ENCODE assay signal across 1 cellular context in the genomic region with DNA sequence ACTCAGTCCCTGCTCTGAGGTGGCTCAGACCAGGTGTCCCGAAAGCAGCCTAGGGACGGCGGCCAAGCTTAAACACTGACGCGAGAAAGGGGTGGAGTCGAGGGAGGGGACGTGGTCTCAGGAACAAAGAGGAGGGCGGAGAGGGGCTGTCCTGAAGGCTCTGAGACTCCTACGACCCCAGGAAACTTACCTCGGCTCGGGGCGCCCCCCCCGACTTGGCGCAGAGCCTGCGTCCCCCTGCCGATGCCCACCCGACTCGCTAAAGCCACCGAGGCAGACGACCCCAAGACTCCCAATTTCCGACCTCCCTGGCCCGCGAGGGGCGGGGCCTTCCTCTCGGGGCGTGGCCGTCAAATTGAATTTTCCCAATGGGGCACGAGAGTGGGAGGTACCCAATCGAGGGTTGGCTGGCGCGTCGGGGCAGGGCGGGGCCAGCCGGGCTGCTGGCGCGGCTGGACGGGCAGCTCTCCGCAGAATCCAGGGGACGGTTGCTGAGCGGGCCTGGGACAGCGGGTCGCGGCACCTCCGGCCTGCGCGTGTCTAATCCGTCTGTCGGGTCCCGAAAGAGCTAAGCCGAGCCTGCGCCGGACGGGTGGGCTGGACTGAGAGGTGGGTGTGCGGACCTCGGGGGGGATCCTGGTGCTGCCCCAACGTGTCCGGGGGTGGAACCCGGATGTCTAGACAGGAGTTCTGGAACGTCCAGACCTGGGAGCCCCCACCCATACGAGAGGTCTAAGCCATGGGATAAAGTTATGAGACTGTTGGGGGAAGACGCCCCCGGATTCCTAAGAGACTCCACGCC.
A peak's percentile ranks its signal among the peaks of the same experiment; 100 is the strongest.
TF ChIP-seq lines count a peak whose summit lies in the region.

A gene (plus strand): TSS at position 471 of the 802 bp plus-strand sequence. CDS start 1,941 bp downstream, outside the sequence.

TF ChIP-seq in K562, 482 proteins besides CTCF, POLR2A, EP300 and RAD21 (continued from another document and continues in another):
- TF ChIP-seq, protein P1, sequence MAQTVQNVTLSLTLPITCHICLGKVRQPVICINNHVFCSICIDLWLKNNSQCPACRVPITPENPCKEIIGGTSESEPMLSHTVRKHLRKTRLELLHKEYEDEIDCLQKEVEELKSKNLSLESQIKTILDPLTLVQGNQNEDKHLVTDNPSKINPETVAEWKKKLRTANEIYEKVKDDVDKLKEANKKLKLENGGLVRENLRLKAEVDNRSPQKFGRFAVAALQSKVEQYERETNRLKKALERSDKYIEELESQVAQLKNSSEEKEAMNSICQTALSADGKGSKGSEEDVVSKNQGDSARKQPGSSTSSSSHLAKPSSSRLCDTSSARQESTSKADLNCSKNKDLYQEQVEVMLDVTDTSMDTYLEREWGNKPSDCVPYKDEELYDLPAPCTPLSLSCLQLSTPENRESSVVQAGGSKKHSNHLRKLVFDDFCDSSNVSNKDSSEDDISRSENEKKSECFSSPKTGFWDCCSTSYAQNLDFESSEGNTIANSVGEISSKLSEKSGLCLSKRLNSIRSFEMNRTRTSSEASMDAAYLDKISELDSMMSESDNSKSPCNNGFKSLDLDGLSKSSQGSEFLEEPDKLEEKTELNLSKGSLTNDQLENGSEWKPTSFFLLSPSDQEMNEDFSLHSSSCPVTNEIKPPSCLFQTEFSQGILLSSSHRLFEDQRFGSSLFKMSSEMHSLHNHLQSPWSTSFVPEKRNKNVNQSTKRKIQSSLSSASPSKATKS (CRISPR knock-in tag; IDR thresholded peaks at IDR 0.05) = no peak
- TF ChIP-seq TGIF2 (CRISPR knock-in tag; IDR thresholded peaks at IDR 0.05) (no peak), RBBP5 (IDR thresholded peaks at IDR 0.05; ENCODE audit: borderline replicate concordance, insufficient read depth, low read length, poor library complexity, severe bottlenecking) (no peak), POLR2G (IDR thresholded peaks at IDR 0.05; ENCODE audit: low read depth, low read length) (peak; percentile 95), SP2 (IDR thresholded peaks at IDR 0.05; ENCODE audit: extremely low read depth, low read depth, low read length, poor library complexity, severe bottlenecking) (no peak), SMAD1 (IDR thresholded peaks at IDR 0.05; ENCODE audit: low read depth, low read length, partially characterized antibody) (no peak), ZNF217 (CRISPR knock-in tag; IDR thresholded peaks at IDR 0.05) (no peak), NR2C1 (IDR thresholded peaks at IDR 0.05) (no peak), NR2C1 (tag; IDR thresholded peaks at IDR 0.05) (no peak), TARDBP (IDR thresholded peaks at IDR 0.05) (no peak), PTBP1 (IDR thresholded peaks at IDR 0.05; ENCODE audit: low read depth, low read length) (no peak), HNRNPL (IDR thresholded peaks at IDR 0.05; ENCODE audit: low read depth, low read length) (no peak), KDM5B (IDR thresholded peaks at IDR 0.05; ENCODE audit: insufficient replicate concordance, low read depth, low read length) (peak; percentile 45), KLF13 (tag; IDR thresholded peaks at IDR 0.05; ENCODE audit: borderline replicate concordance, low read depth) (no peak), SOX6 (IDR thresholded peaks at IDR 0.05) (no peak), KDM1A (IDR thresholded peaks at IDR 0.05) (no peak), CBX2 (IDR thresholded peaks at IDR 0.05; ENCODE audit: insufficient read depth, low read length, poor library complexity, severe bottlenecking) (no peak), SMAD3 (CRISPR knock-in tag; conservative IDR thresholded peaks at IDR 0.05) (no peak), ARHGAP35 (IDR thresholded peaks at IDR 0.05; ENCODE audit: partially characterized antibody) (no peak), STAT5B (CRISPR knock-in tag; IDR thresholded peaks at IDR 0.05) (no peak), NBN (IDR thresholded peaks at IDR 0.05; ENCODE audit: low read depth) (no peak), ILK (tag; IDR thresholded peaks at IDR 0.05; ENCODE audit: borderline replicate concordance, low read depth) (no peak), SNIP1 (IDR thresholded peaks at IDR 0.05; ENCODE audit: low read depth) (no peak), HMG20B (CRISPR knock-in tag; IDR thresholded peaks at IDR 0.05) (no peak), CC2D1A (IDR thresholded peaks at IDR 0.05) (no peak), MYC (IDR thresholded peaks at IDR 0.05; ENCODE audit: low read depth, low read length) (0 out of 2 replicates have a peak, but pooled peaks have one; percentile 23), MYC (CRISPR knock-in tag; IDR thresholded peaks at IDR 0.05; ENCODE audit: borderline replicate concordance, low read depth) (no peak), NFE2L1 (tag; IDR thresholded peaks at IDR 0.05; ENCODE audit: borderline replicate concordance, low read depth) (no peak)
- TF ChIP-seq, protein P2, sequence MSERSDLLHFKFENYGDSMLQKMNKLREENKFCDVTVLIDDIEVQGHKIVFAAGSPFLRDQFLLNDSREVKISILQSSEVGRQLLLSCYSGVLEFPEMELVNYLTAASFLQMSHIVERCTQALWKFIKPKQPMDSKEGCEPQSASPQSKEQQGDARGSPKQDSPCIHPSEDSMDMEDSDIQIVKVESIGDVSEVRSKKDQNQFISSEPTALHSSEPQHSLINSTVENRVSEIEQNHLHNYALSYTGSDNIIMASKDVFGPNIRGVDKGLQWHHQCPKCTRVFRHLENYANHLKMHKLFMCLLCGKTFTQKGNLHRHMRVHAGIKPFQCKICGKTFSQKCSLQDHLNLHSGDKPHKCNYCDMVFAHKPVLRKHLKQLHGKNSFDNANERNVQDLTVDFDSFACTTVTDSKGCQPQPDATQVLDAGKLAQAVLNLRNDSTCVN (CRISPR knock-in tag; IDR thresholded peaks at IDR 0.05) = no peak
- TF ChIP-seq, protein P3, sequence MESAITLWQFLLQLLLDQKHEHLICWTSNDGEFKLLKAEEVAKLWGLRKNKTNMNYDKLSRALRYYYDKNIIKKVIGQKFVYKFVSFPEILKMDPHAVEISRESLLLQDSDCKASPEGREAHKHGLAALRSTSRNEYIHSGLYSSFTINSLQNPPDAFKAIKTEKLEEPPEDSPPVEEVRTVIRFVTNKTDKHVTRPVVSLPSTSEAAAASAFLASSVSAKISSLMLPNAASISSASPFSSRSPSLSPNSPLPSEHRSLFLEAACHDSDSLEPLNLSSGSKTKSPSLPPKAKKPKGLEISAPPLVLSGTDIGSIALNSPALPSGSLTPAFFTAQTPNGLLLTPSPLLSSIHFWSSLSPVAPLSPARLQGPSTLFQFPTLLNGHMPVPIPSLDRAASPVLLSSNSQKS (CRISPR knock-in tag; IDR thresholded peaks at IDR 0.05) = no peak
- TF ChIP-seq, protein P4, sequence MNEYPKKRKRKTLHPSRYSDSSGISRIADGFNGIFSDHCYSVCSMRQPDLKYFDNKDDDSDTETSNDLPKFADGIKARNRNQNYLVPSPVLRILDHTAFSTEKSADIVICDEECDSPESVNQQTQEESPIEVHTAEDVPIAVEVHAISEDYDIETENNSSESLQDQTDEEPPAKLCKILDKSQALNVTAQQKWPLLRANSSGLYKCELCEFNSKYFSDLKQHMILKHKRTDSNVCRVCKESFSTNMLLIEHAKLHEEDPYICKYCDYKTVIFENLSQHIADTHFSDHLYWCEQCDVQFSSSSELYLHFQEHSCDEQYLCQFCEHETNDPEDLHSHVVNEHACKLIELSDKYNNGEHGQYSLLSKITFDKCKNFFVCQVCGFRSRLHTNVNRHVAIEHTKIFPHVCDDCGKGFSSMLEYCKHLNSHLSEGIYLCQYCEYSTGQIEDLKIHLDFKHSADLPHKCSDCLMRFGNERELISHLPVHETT (CRISPR knock-in tag; conservative IDR thresholded peaks at IDR 0.05 in 1 of 2, IDR thresholded peaks at IDR 0.05 in 1 of 2) = no peak
- TF ChIP-seq, protein P5, sequence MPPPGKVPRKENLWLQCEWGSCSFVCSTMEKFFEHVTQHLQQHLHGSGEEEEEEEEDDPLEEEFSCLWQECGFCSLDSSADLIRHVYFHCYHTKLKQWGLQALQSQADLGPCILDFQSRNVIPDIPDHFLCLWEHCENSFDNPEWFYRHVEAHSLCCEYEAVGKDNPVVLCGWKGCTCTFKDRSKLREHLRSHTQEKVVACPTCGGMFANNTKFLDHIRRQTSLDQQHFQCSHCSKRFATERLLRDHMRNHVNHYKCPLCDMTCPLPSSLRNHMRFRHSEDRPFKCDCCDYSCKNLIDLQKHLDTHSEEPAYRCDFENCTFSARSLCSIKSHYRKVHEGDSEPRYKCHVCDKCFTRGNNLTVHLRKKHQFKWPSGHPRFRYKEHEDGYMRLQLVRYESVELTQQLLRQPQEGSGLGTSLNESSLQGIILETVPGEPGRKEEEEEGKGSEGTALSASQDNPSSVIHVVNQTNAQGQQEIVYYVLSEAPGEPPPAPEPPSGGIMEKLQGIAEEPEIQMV (tag; conservative IDR thresholded peaks at IDR 0.05; ENCODE audit: low read depth) = no peak
- TF ChIP-seq, protein P6, sequence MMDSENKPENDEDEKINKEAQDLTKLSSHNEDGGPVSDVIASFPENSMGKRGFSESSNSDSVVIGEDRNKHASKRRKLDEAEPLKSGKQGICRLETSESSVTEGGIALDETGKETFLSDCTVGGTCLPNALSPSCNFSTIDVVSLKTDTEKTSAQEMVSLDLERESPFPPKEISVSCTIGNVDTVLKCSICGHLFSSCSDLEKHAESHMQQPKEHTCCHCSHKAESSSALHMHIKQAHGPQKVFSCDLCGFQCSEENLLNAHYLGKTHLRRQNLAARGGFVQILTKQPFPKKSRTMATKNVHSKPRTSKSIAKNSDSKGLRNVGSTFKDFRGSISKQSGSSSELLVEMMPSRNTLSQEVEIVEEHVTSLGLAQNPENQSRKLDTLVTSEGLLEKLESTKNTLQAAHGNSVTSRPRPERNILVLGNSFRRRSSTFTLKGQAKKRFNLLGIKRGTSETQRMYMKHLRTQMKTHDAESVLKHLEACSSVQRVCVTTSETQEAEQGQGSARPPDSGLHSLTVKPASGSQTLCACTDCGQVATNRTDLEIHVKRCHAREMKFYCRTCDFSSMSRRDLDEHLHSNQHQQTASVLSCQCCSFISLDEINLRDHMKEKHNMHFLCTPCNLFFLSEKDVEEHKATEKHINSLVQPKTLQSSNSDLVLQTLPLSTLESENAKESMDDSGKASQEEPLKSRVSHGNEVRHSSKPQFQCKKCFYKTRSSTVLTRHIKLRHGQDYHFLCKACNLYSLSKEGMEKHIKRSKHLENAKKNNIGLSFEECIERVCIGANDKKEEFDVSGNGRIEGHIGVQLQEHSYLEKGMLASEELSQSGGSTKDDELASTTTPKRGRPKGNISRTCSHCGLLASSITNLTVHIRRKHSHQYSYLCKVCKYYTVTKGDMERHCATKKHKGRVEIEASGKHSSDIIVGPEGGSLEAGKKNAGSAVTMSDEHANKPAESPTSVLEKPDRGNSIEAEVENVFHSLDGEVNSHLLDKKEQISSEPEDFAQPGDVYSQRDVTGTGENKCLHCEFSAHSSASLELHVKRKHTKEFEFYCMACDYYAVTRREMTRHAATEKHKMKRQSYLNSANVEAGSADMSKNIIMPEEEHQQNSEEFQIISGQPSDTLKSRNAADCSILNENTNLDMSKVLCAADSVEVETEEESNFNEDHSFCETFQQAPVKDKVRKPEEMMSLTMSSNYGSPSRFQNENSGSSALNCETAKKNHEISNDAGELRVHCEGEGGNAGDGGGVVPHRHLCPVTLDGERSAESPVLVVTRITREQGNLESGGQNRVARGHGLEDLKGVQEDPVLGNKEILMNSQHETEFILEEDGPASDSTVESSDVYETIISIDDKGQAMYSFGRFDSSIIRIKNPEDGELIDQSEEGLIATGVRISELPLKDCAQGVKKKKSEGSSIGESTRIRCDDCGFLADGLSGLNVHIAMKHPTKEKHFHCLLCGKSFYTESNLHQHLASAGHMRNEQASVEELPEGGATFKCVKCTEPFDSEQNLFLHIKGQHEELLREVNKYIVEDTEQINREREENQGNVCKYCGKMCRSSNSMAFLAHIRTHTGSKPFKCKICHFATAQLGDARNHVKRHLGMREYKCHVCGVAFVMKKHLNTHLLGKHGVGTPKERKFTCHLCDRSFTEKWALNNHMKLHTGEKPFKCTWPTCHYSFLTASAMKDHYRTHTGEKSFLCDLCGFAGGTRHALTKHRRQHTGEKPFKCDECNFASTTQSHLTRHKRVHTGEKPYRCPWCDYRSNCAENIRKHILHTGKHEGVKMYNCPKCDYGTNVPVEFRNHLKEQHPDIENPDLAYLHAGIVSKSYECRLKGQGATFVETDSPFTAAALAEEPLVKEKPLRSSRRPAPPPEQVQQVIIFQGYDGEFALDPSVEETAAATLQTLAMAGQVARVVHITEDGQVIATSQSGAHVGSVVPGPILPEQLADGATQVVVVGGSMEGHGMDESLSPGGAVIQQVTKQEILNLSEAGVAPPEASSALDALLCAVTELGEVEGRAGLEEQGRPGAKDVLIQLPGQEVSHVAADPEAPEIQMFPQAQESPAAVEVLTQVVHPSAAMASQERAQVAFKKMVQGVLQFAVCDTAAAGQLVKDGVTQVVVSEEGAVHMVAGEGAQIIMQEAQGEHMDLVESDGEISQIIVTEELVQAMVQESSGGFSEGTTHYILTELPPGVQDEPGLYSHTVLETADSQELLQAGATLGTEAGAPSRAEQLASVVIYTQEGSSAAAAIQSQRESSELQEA (IDR thresholded peaks at IDR 0.05; ENCODE audit: low read depth) = no peak
- TF ChIP-seq, protein P7, sequence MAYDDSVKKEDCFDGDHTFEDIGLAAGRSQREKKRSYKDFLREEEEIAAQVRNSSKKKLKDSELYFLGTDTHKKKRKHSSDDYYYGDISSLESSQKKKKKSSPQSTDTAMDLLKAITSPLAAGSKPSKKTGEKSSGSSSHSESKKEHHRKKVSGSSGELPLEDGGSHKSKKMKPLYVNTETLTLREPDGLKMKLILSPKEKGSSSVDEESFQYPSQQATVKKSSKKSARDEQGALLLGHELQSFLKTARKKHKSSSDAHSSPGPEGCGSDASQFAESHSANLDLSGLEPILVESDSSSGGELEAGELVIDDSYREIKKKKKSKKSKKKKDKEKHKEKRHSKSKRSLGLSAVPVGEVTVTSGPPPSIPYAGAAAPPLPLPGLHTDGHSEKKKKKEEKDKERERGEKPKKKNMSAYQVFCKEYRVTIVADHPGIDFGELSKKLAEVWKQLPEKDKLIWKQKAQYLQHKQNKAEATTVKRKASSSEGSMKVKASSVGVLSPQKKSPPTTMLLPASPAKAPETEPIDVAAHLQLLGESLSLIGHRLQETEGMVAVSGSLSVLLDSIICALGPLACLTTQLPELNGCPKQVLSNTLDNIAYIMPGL (CRISPR knock-in tag; IDR thresholded peaks at IDR 0.05) = no peak
- TF ChIP-seq, protein P8, sequence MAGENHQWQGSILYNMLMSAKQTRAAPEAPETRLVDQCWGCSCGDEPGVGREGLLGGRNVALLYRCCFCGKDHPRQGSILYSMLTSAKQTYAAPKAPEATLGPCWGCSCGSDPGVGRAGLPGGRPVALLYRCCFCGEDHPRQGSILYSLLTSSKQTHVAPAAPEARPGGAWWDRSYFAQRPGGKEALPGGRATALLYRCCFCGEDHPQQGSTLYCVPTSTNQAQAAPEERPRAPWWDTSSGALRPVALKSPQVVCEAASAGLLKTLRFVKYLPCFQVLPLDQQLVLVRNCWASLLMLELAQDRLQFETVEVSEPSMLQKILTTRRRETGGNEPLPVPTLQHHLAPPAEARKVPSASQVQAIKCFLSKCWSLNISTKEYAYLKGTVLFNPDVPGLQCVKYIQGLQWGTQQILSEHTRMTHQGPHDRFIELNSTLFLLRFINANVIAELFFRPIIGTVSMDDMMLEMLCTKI (IDR thresholded peaks at IDR 0.05; ENCODE audit: partially characterized antibody) = no peak
